15 cellular contexts compared by ENCODE assay signal in the genomic region with DNA sequence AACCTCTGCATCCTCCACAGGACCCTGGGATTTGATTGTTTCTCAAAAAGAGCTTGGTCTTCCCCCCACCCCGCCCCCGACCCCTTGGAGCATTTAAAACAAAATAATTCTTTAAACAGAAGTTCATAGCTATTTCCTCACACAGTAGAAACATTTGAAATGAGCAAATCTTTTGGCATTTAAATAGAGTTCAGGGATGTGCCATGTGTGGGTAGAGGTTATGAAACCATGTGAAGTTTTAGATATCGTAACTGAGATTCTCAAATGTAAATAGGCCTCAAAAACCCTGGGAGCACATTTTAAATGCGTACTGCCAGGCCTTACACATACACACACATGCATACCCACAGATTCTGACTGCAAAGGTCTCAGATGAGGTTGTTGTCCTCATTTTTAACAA.
DNase-seq lines count a peak whose midpoint lies in the region; ATAC-seq and TF ChIP-seq lines count a peak whose summit lies in the region.
"Had no signal": no experiment of that assay in that cellular context is flagged by ENCODE, and none has a peak within 500 bp of the region (broad histone marks: within the 10 kb centered on the region; RNA-seq: fewer than 3 reads in every experiment).

No MANE protein-coding gene starts in this region.

- no peak for TF ChIP-seq CTCF in mammary epithelial cell (conservative IDR thresholded peaks at IDR 0.05 in 1 of 2, IDR thresholded peaks at IDR 0.05 in 1 of 2; ENCODE audit: extremely low read depth in 1 of 2, insufficient read depth in 1 of 2, low read depth in 1 of 2, low read length in 2 of 2)
- TF ChIP-seq CTCF in tibial nerve (IDR thresholded peaks at IDR 0.05), result no peak
- TF ChIP-seq CTCF in A673 (conservative IDR thresholded peaks at IDR 0.05; ENCODE audit: low read depth, low read length), result no peak

- dilution Hi-C loops in mammary epithelial cell (cut with HindIII; ENCODE audit: low sequenced_read_pairs), result no loop called here

- H3K4me1 ChIP-seq in mammary epithelial cell (ENCODE audit: insufficient read depth, low read length), result peaks cover 43% of the 10 kb centered on the region
- H3K4me1 ChIP-seq in tibial nerve, result peaks cover 0 to 35% (median 6%) of the 10 kb centered on the region in 4 donors
- no peaks in the 10 kb centered on the region for H3K4me1 ChIP-seq in A673 (ENCODE audit: insufficient read depth, low read length, poor library complexity, severe bottlenecking)
- H3K4me1 ChIP-seq: spleen had no signal

- POLR2A ChIA-PET in A673 (lab: Charles Lee; ENCODE audit: low non-redundant PET), result no interaction called here

- H4K20me1 ChIP-seq in mammary epithelial cell (ENCODE audit: insufficient read depth, low read length), result no peaks in the 10 kb centered on the region

- ATAC-seq in left ventricle myocardium superior (peak; percentile 13), Right ventricle myocardium superior (ENCODE audit: poor library complexity) (no peak), left lobe of liver (peak; percentile 8), HG02798 (IDR thresholded peaks at IDR 0.05; ENCODE audit: poor library complexity, unreplicated experiment) (no peak), HG02763 (IDR thresholded peaks at IDR 0.05; ENCODE audit: unreplicated experiment) (no peak)

- H3K27ac ChIP-seq in mammary epithelial cell (ENCODE audit: insufficient read depth, low read depth, low read length), result peak overlapping the region; percentile 68
- peak overlapping the region in 3 of 4 donors; percentile 16 to 76 (median 72) for H3K27ac ChIP-seq in tibial nerve
- no peak overlapping the region for H3K27ac ChIP-seq in A673 (ENCODE audit: low read depth, low read length, poor library complexity, severe bottlenecking)
- H3K27ac ChIP-seq: left lung, spleen, testis had no signal

- no peak overlapping the region for H3K9ac ChIP-seq in mammary epithelial cell (ENCODE audit: insufficient read depth, low read length)

- peak overlapping the region; percentile 25 for H3K4me2 ChIP-seq in mammary epithelial cell (ENCODE audit: insufficient read depth, low read depth, low read length)

- no peak for TF ChIP-seq EP300 in tibial nerve (IDR thresholded peaks at IDR 0.05)

- no peaks in the 10 kb centered on the region for H3K79me2 ChIP-seq in mammary epithelial cell (ENCODE audit: insufficient read depth, low read length)

- intact Hi-C loops in left ventricle myocardium superior (cut with micrococcal nuclease), result no loop called here
- intact Hi-C loops in Right ventricle myocardium superior (cut with DNase I), result no loop called here
- intact Hi-C loops in mammary epithelial cell (cut with micrococcal nuclease), result no loop called here
- intact Hi-C loops in A673 (cut with micrococcal nuclease; ENCODE audit: unreplicated experiment), result no loop called here

- H3K27me3 ChIP-seq in mammary epithelial cell (ENCODE audit: insufficient read depth, low read length), result no peaks in the 10 kb centered on the region
- no peaks in the 10 kb centered on the region for H3K27me3 ChIP-seq in tibial nerve
- no peaks in the 10 kb centered on the region for H3K27me3 ChIP-seq in A673 (replicated peaks; ENCODE audit: insufficient read depth, low read depth, low read length, poor library complexity)
- H3K27me3 ChIP-seq: heart right ventricle, left lung, testis had no signal

- TF ChIP-seq POLR2A in tibial nerve (IDR thresholded peaks at IDR 0.05), result no peak

- in situ Hi-C loops in mammary epithelial cell (cut with MboI; ENCODE audit: low sequenced_read_pairs in 2 of 2), result no loop called here

- CTCF ChIA-PET in mammary epithelial cell (lab: Charles Lee; ENCODE audit: low non-redundant PET) (no interaction called here), A673 (lab: Charles Lee) (no interaction called here)

- peak overlapping the region; percentile 58 for H2AFZ ChIP-seq in mammary epithelial cell (ENCODE audit: low read depth, low read length)

- no TSS peak for BruUV-seq in mammary epithelial cell (replicated peaks; lab: Mats Ljungman, UMichigan)
- BruUV-seq in A673 (replicated peaks; lab: Mats Ljungman, UMichigan), result no TSS peak

- H3K36me3 ChIP-seq in mammary epithelial cell (ENCODE audit: insufficient read depth, low read length) (no peaks in the 10 kb centered on the region), tibial nerve (peaks cover 0 to 10% (median 0%) of the 10 kb centered on the region in 3 donors), A673 (ENCODE audit: insufficient read depth, low read length, poor library complexity, severe bottlenecking) (no peaks in the 10 kb centered on the region)
- H3K36me3 ChIP-seq: heart right ventricle, left lung, spleen had no signal

- H3K9me3 ChIP-seq in mammary epithelial cell (replicated peaks; ENCODE audit: insufficient read depth, low read length) (no peaks in the 10 kb centered on the region), tibial nerve (no peaks in the 10 kb centered on the region), A673 (ENCODE audit: low read depth, low read length, poor library complexity, severe bottlenecking) (no peaks in the 10 kb centered on the region)
- H3K9me3 ChIP-seq: heart right ventricle, left lung, spleen, testis had no signal

- DNase-seq in left ventricle myocardium superior (no peak), Right ventricle myocardium superior (no peak), mammary epithelial cell (peak; percentile 70), left lobe of liver (ENCODE audit: low spot score) (no peak), tibial nerve (ENCODE audit: low spot score in 2 of 2) (no peak), A673 (ENCODE audit: low spot score) (no peak)
- DNase-seq: heart right ventricle, left lung, NCI-H187 treated with DMSO at 0.1 percent for 48 hours, NCI-H774, SIG-M5, spleen, testis had no signal

- WGBS in mammary epithelial cell (ENCODE audit: low coverage, missing lambda C conversion rate), result 46% methylated on average over 4 of the region's 4 CpGs
- WGBS in tibial nerve, 2 donors, result 43% methylated on average over 4 of the region's 4 CpGs

- no peak overlapping the region for H3K4me3 ChIP-seq in mammary epithelial cell (replicated peaks in 1 of 3; ENCODE audit: insufficient read depth in 1 of 3, low read depth in 2 of 3, low read length in 3 of 3)
- no peak overlapping the region for H3K4me3 ChIP-seq in tibial nerve
- no peak overlapping the region for H3K4me3 ChIP-seq in A673 (ENCODE audit: low read depth, low read length, poor library complexity, severe bottlenecking)
- H3K4me3 ChIP-seq: heart right ventricle, left lung, spleen, testis had no signal

Comparison
In these comparisons a context has a peak if more than half of its experiments do, and no peak if none do; other contexts are left out.
1. ATAC-seq: peak in left ventricle myocardium superior (single experiment) and left lobe of liver (single experiment); none in Right ventricle myocardium superior (single experiment), HG02798 (single experiment) and HG02763 (single experiment).